Comparison of ENCODE assay signal across 11 cellular contexts in genomic region chr1:225694151-225694603, GRCh38. TPM values are rescaled to one million over a fixed set of nuclear protein-coding genes. Genes with fewer than 3 reads are reported as not detected.
DNase-seq lines count a peak whose midpoint lies in the region; ATAC-seq, FAIRE-seq and TF ChIP-seq lines count a peak whose summit lies in the region.
"Had no signal": no experiment of that assay in that cellular context is flagged by ENCODE, and none has a peak within 500 bp of the region (broad histone marks: within the 10 kb centered on the region; RNA-seq: fewer than 3 reads in every experiment).

No MANE protein-coding gene starts in this region.

- POLR2A ChIA-PET in K562 (lab: Yijun Ruan, JAX) = no interaction called here

- no TSS peak for BruUV-seq in K562 (replicated peaks; lab: Mats Ljungman, UMichigan)

- 0% methylated on average over 2 of the region's 2 CpGs for WGBS in K562 (ENCODE audit: insufficient coverage, low coverage, missing lambda C conversion rate)
- WGBS in transverse colon (ENCODE audit: low coverage in 1 of 2), 2 donors = 54 to 55% methylated on average over 2 of the region's 2 CpGs

- DNase-seq in M059J (ENCODE audit: low read depth) (peak; percentile 42), K562 (ENCODE audit: extremely low read depth in 1 of 4, low spot score in 3 of 4) (no peak), kidney tubule cell (ENCODE audit: low spot score) (peak; percentile 20), transverse colon (no peak), foreskin keratinocyte (no peak)
- no peak for DNase-seq in activated effector memory CD4-positive, alpha-beta T cell treated with Interleukin-2 at 50 U/mL for 16 hours
- DNase-seq: hypothalamus, NCI-H2171 had no signal

- in situ Hi-C loops in K562 (cut with MboI) (no loop called here), transverse colon (cut with MboI; ENCODE audit: low pct_ligation_motif_present in 1 of 4, low pct_unique_long_range_greater_than_20kb in 1 of 4, low sequenced_read_pairs in 3 of 4) (no loop called here)

- ATAC-seq in K562 = no peak
- no peak for ATAC-seq in foreskin keratinocyte
- ATAC-seq in HG02763 (IDR thresholded peaks at IDR 0.05; ENCODE audit: unreplicated experiment) = no peak

- no peak for FAIRE-seq in K562 (lab: Jason Lieb, UNC)
- FAIRE-seq: H54 had no signal

- CTCF ChIA-PET in K562 (lab: Yijun Ruan, JAX; ENCODE audit: low intra/inter-chr PET ratio) = no interaction called here

- no peaks in the 10 kb centered on the region for H3K79me2 ChIP-seq in K562 (ENCODE audit: control insufficient read depth, insufficient read depth, low read length)

- TF ChIP-seq EP300 in K562 (IDR thresholded peaks at IDR 0.05; ENCODE audit: low read length) = peak; percentile 57; the same call in 1 of the 2 replicates
- no peak for TF ChIP-seq EP300 in transverse colon (IDR thresholded peaks at IDR 0.05; ENCODE audit: low read depth)

- H3K9me3 ChIP-seq in K562 (replicated peaks; ENCODE audit: control insufficient read depth, insufficient read depth, low read depth, low read length) (no peaks in the 10 kb centered on the region), transverse colon (no peaks in the 10 kb centered on the region)
- H3K9me3 ChIP-seq: breast epithelium had no signal

- TF ChIP-seq CTCF in K562 (IDR thresholded peaks at IDR 0.05 in 2 of 3, conservative IDR thresholded peaks at IDR 0.05 in 1 of 3; ENCODE audit: insufficient read depth in 2 of 3, low read depth in 1 of 3, low read length in 3 of 3) (no peak), transverse colon (IDR thresholded peaks at IDR 0.05) (no peak), foreskin keratinocyte (conservative IDR thresholded peaks at IDR 0.05) (no peak)

- H3K27me3 ChIP-seq in K562 (ENCODE audit: control insufficient read depth in 2 of 2, insufficient read depth in 2 of 2, low read length in 2 of 2) (peaks cover 30 to 39% of the 10 kb centered on the region in 2 experiments), transverse colon (no peaks in the 10 kb centered on the region), foreskin keratinocyte (no peaks in the 10 kb centered on the region)
- H3K27me3 ChIP-seq: breast epithelium had no signal

- no peak for TF ChIP-seq RAD21 in K562 (CRISPR knock-in tag; conservative IDR thresholded peaks at IDR 0.05 in 1 of 2, IDR thresholded peaks at IDR 0.05 in 1 of 2)

- no peaks in the 10 kb centered on the region for H3K4me1 ChIP-seq in K562 (replicated peaks in 1 of 2; ENCODE audit: control insufficient read depth in 2 of 2, insufficient read depth in 2 of 2, low read length in 2 of 2)
- H3K4me1 ChIP-seq in transverse colon = peaks cover 0 to 37% (median 8%) of the 10 kb centered on the region in 4 donors
- no peaks in the 10 kb centered on the region for H3K4me1 ChIP-seq in foreskin keratinocyte

- no peak for TF ChIP-seq POLR2A in K562 (conservative IDR thresholded peaks at IDR 0.05)
- no peak for TF ChIP-seq POLR2A in transverse colon (IDR thresholded peaks at IDR 0.05)

- H3K9ac ChIP-seq in K562 (ENCODE audit: insufficient read depth in 1 of 2, low read depth in 2 of 2, low read length in 2 of 2) = no peak overlapping the region

- H3K9me1 ChIP-seq in K562 (ENCODE audit: control insufficient read depth, insufficient read depth, low read length) = no peaks in the 10 kb centered on the region

- H3K36me3 ChIP-seq in K562 (ENCODE audit: control insufficient read depth, insufficient read depth, low read length) (no peaks in the 10 kb centered on the region), transverse colon (no peaks in the 10 kb centered on the region)
- H3K36me3 ChIP-seq: breast epithelium had no signal

- H3K4me3 ChIP-seq in K562 (no peak overlapping the region), transverse colon (no peak overlapping the region)
- H3K4me3 ChIP-seq: breast epithelium had no signal

- no peaks in the 10 kb centered on the region for H4K20me1 ChIP-seq in K562 (replicated peaks; ENCODE audit: control insufficient read depth, insufficient read depth, low read length)

- H3K27ac ChIP-seq in K562 (ENCODE audit: extremely low read depth, low read depth, low read length) = no peak overlapping the region
- H3K27ac ChIP-seq in transverse colon = peak overlapping the region; percentile 15 to 57 (median 36)
- no peak overlapping the region for H3K27ac ChIP-seq in foreskin keratinocyte

- intact Hi-C loops in K562 (cut with micrococcal nuclease) (no loop called here), transverse colon (cut with DNase I; ENCODE audit: low total_unique reads) (no loop called here)

- H3K4me2 ChIP-seq in K562 (ENCODE audit: insufficient read depth, low read length) = no peak overlapping the region

- H2AFZ ChIP-seq in K562 (ENCODE audit: low read depth, low read length) = no peak overlapping the region

TF ChIP-seq in K562, 482 proteins besides CTCF, POLR2A, EP300 and RAD21 (continues in another document):
- TF ChIP-seq HLTF (IDR thresholded peaks at IDR 0.05) (no peak), BDP1 (IDR thresholded peaks at IDR 0.05; ENCODE audit: insufficient read depth, insufficient read length) (no peak), ZNF79 (CRISPR knock-in tag; IDR thresholded peaks at IDR 0.05; ENCODE audit: low read depth) (no peak), ARNT (IDR thresholded peaks at IDR 0.05) (no peak), MCM7 (IDR thresholded peaks at IDR 0.05) (no peak), ZNF174 (CRISPR knock-in tag; IDR thresholded peaks at IDR 0.05) (no peak), ZNF512 (tag; IDR thresholded peaks at IDR 0.05) (peak; percentile 93), FOXK1 (CRISPR knock-in tag; IDR thresholded peaks at IDR 0.05; ENCODE audit: borderline replicate concordance) (no peak), CTBP1 (IDR thresholded peaks at IDR 0.05; ENCODE audit: borderline replicate concordance) (peak; percentile 51; the same call in 1 of the 2 replicates), BHLHE40 (IDR thresholded peaks at IDR 0.05; ENCODE audit: low read length) (peak; percentile 27; the same call in 1 of the 2 replicates), ZNF77 (CRISPR knock-in tag; IDR thresholded peaks at IDR 0.05) (no peak), ARID1B (IDR thresholded peaks at IDR 0.05) (no peak; the same call in 1 of the 2 replicates), NFYB (IDR thresholded peaks at IDR 0.05; ENCODE audit: extremely low read depth, insufficient read length) (no peak), CHD4 (IDR thresholded peaks at IDR 0.05; ENCODE audit: insufficient read depth, insufficient replicate concordance, low read depth, low read length, poor library complexity, severe bottlenecking) (no peak), GATAD2B (IDR thresholded peaks at IDR 0.05; ENCODE audit: borderline replicate concordance) (no peak), SMARCE1 (IDR thresholded peaks at IDR 0.05) (peak; percentile 57; the same call in 1 of the 2 replicates), FOXA3 (CRISPR knock-in tag; conservative IDR thresholded peaks at IDR 0.05 in 1 of 2, IDR thresholded peaks at IDR 0.05 in 1 of 2) (peak in 1 of 2 experiments; percentile 85; a peak in 2 of 4 replicates), NR4A1 (CRISPR knock-in tag; IDR thresholded peaks at IDR 0.05) (no peak), NR4A1 (tag; IDR thresholded peaks at IDR 0.05) (no peak), HEY1 (CRISPR knock-in tag; IDR thresholded peaks at IDR 0.05; ENCODE audit: borderline replicate concordance) (no peak), HNRNPK (IDR thresholded peaks at IDR 0.05; ENCODE audit: low read depth, low read length, poor library complexity, severe bottlenecking) (no peak), MYNN (IDR thresholded peaks at IDR 0.05) (no peak), MYNN (CRISPR knock-in tag; IDR thresholded peaks at IDR 0.05) (no peak), PYGO2 (tag; IDR thresholded peaks at IDR 0.05) (0 out of 2 replicates have a peak, but pooled peaks have one; percentile 18)

RNA-seq across cellular contexts. Expression of gene ENAH, which starts 41.3 kb away (rescaled TPM):
- 69.5 and 71.7 TPM in 2 replicates for total RNA-seq in M059J (2014; rRNA removed; shearing (Covaris generic))
- 0.56 and 1.1 TPM in 2 replicates for total RNA-seq in K562 (2011; cell fraction: chromatin; rRNA removed; ENCODE audit: low replicate concordance)
- under 0.01 TPM in 1 of 2 replicates, not detected in the other for total RNA-seq in K562 (2011; cell fraction: nucleolus; rRNA removed)
- 0.15 and 0.69 TPM in 2 replicates for total RNA-seq in K562 (2011; cell fraction: nucleoplasm; rRNA removed)
- total RNA-seq in K562 (2014; rRNA removed) (0.05 and 0.12 TPM in 2 replicates), K562 (2014; rRNA removed; fragmentation: Illumina TruSeq; extraction: Trizol) (0.10 and 0.15 TPM in 2 replicates), K562 (2015; rRNA removed; fragmentation: Illumina TruSeq; extraction: Trizol) (0.15 and 0.29 TPM in 2 replicates), K562 (2021) (0.55 and 0.85 TPM in 2 replicates), transverse colon (100 to 1,000 TPM in 1 of 4 donors, 10 to 100 TPM in 3; 14.7 to 140 (median 33.9) TPM), foreskin keratinocyte (58.4 and 75.0 TPM in 2 replicates)
- polyA plus RNA-seq in K562 (2011; rRNA removed) (0.34 and 1.2 TPM in 2 replicates), K562 (2014; fragmentation: Illumina TruSeq; extraction: Trizol) (0.06 and 0.33 TPM in 2 replicates), K562 (2014; fragmentation: Nextera tagmentation; extraction: Ambion mirVana) (under 1 TPM; 0.03 to 0.13 TPM), K562 (2014; rRNA removed) (0.05 TPM in 1 of 2 replicates, not detected in the other), foreskin keratinocyte (8.1 and 13.2 TPM in 2 replicates)
- polyA plus RNA-seq in K562 (2011; cell fraction: cytosol; rRNA removed) = 0.01 and 0.10 TPM in 2 replicates
- 0.21 and 0.44 TPM in 2 replicates for polyA plus RNA-seq in K562 (2011; cell fraction: nucleus; rRNA removed)
- 0.06 and 0.14 TPM in 2 replicates for polyA plus RNA-seq in K562 (2012)
- 1.8 and 4.3 TPM in 2 replicates for polyA minus RNA-seq in K562 (2011; rRNA and poly(A)+ RNA removed)
- 1.5 TPM in 1 of 2 replicates, not detected in the other for polyA minus RNA-seq in K562 (2011; cell fraction: cytosol; rRNA and poly(A)+ RNA removed)
- 0.22 and 0.40 TPM in 2 replicates for polyA minus RNA-seq in K562 (2011; cell fraction: nucleus; rRNA and poly(A)+ RNA removed)

Comparison
In these comparisons a context has a peak if more than half of its experiments do, and no peak if none do; other contexts are left out.
1. DNase-seq: peak in M059J (single experiment) and kidney tubule cell (single experiment); none in K562 (0 of 4), transverse colon (single experiment), foreskin keratinocyte (0 of 2) and activated effector memory CD4-positive, alpha-beta T cell treated with Interleukin-2 at 50 U/mL for 16 hours (single experiment).
2. H3K27ac ChIP-seq: peak in transverse colon (4 of 4); none in K562 (single experiment) and foreskin keratinocyte (single experiment).
3. RNA of gene ENAH, which starts 41.3 kb away (total RNA-seq): 58.4 to 75.0 TPM in foreskin keratinocyte, 69.5 to 71.7 TPM in M059J and 14.7 to 140 TPM in transverse colon; under 0.01 to 1.1 TPM in K562; every median in the first group is over 4 times any median in the second.